8 cellular contexts compared by ENCODE assay signal in genomic region chr18:48974304-48975220, GRCh38. TPM values are rescaled to one million over a fixed set of nuclear protein-coding genes. Genes with fewer than 3 reads are reported as not detected.
A peak's percentile ranks its signal among the peaks of the same experiment; 100 is the strongest.
DNase-seq lines count a peak whose midpoint lies in the region; ATAC-seq and TF ChIP-seq lines count a peak whose summit lies in the region.

No MANE protein-coding gene starts in this region.

- TF ChIP-seq POLR2A in lower leg skin (IDR thresholded peaks at IDR 0.05), result no peak

- no peaks in the 10 kb centered on the region for H3K9me3 Mint-ChIP-seq in activated CD4-positive, alpha-beta T cell treated with anti-CD3 and anti-CD28 coated beads, Interleukin-2, amount 10 ng/mL, durations not matched to agents 24 days and 14 days
- H3K9me3 Mint-ChIP-seq in brain, result peaks cover 0 to 5% (median 0%) of the 10 kb centered on the region in 5 experiments

- H3K27me3 ChIP-seq in left lung (peaks cover 0 to 32% of the 10 kb centered on the region in 2 donors), tibial artery (no peaks in the 10 kb centered on the region)

- peak overlapping the region; percentile 51 for H3K4me3 Mint-ChIP-seq in activated CD4-positive, alpha-beta T cell treated with anti-CD3 and anti-CD28 coated beads, Interleukin-2, amount 10 ng/mL, durations not matched to agents 24 days and 14 days
- peak overlapping the region; percentile 76 to 86 (median 83) for H3K4me3 Mint-ChIP-seq in brain

- TF ChIP-seq CTCF in brain (conservative IDR thresholded peaks at IDR 0.05), result no peak
- no peak for TF ChIP-seq CTCF in left lung (IDR thresholded peaks at IDR 0.05)
- no peak for TF ChIP-seq CTCF in tibial artery (IDR thresholded peaks at IDR 0.05)
- no peak for TF ChIP-seq CTCF in lower leg skin (IDR thresholded peaks at IDR 0.05)

- peaks cover 11% of the 10 kb centered on the region for H3K4me1 Mint-ChIP-seq in activated CD4-positive, alpha-beta T cell treated with anti-CD3 and anti-CD28 coated beads, Interleukin-2, amount 10 ng/mL, durations not matched to agents 24 days and 14 days
- H3K4me1 Mint-ChIP-seq in brain, result peaks cover 29% of the 10 kb centered on the region

- peak overlapping the region; percentile 7 for H3K27ac Mint-ChIP-seq in activated CD4-positive, alpha-beta T cell treated with anti-CD3 and anti-CD28 coated beads, Interleukin-2, amount 10 ng/mL, durations not matched to agents 24 days and 14 days
- peak overlapping the region; percentile 32 to 90 (median 89) for H3K27ac Mint-ChIP-seq in brain

- peaks cover 54% of the 10 kb centered on the region for H3K27me3 Mint-ChIP-seq in activated CD4-positive, alpha-beta T cell treated with anti-CD3 and anti-CD28 coated beads, Interleukin-2, amount 10 ng/mL, durations not matched to agents 24 days and 14 days
- peaks cover 25% of the 10 kb centered on the region for H3K27me3 Mint-ChIP-seq in brain

- no peaks in the 10 kb centered on the region for H3K36me3 Mint-ChIP-seq in activated CD4-positive, alpha-beta T cell treated with anti-CD3 and anti-CD28 coated beads, Interleukin-2, amount 10 ng/mL, durations not matched to agents 24 days and 14 days (ENCODE audit: low read depth)
- H3K36me3 Mint-ChIP-seq in brain, result no peaks in the 10 kb centered on the region

- intact Hi-C loops in activated CD4-positive, alpha-beta T cell treated with anti-CD3 and anti-CD28 coated beads, Interleukin-2, amount 10 ng/mL, durations not matched to agents 24 days and 14 days (cut with micrococcal nuclease), result loop anchor here (2.0 to 5.0 kb wide), 2 partner anchors 22 to 197 kb away; no protein-coding TSS in a partner anchor
- intact Hi-C loops in left lung (cut with DNase I), result no loop called here
- intact Hi-C loops in tibial artery (cut with DNase I; ENCODE audit: low total_unique reads), result no loop called here
- intact Hi-C loops in lower leg skin (cut with DNase I; ENCODE audit: low total_unique reads), result no loop called here

- no peaks in the 10 kb centered on the region for H3K9me3 ChIP-seq in left lung
- H3K9me3 ChIP-seq in tibial artery, result no peaks in the 10 kb centered on the region

- 67 to 77% methylated on average over 31 of the region's 31 CpGs for WGBS in lower leg skin, 2 donors

- ATAC-seq in left lung (no peak), HG02571 (IDR thresholded peaks at IDR 0.05; ENCODE audit: unreplicated experiment) (no peak)

- H3K27ac ChIP-seq in left lung, result peak overlapping the region; percentile 76
- H3K27ac ChIP-seq in tibial artery, result peak overlapping the region; percentile 85 to 91

- H3K4me1 ChIP-seq in left lung (peaks cover 0 to 20% of the 10 kb centered on the region in 2 donors), tibial artery (peaks cover 0 to 13% (median 9%) of the 10 kb centered on the region in 4 donors)

- H3K4me3 ChIP-seq in left lung (peak overlapping the region; percentile 43 to 50), tibial artery (peak overlapping the region; percentile 67 to 71), lower leg skin (ENCODE audit: low read depth, poor library complexity, severe bottlenecking) (no peak overlapping the region)

- H3K36me3 ChIP-seq in left lung (no peaks in the 10 kb centered on the region), tibial artery (no peaks in the 10 kb centered on the region)

- DNase-seq in activated CD4-positive, alpha-beta T cell treated with anti-CD3 and anti-CD28 coated beads, Interleukin-2, amount 10 ng/mL, durations not matched to agents 24 days and 14 days, result no peak
- DNase-seq in activated CD4-positive, alpha-beta T cell treated with anti-CD3 and anti-CD28 coated beads, Interleukin-2, amount 50 U/mL, for 48 hours, result no peak
- DNase-seq in left lung, result no peak
- DNase-seq in tibial artery, result no peak
- DNase-seq in lower leg skin (ENCODE audit: low spot score in 2 of 2), result no peak
- DNase-seq in OCI-M2 (lab: John Stamatoyannopoulos, UW; ENCODE audit: unreplicated experiment), result no peak

RNA-seq across cellular contexts. Expression of gene SMAD7, which starts 23.8 kb away (rescaled TPM):
- total RNA-seq in activated CD4-positive, alpha-beta T cell treated with anti-CD3 and anti-CD28 coated beads, Interleukin-2, amount 10 ng/mL, durations not matched to agents 24 days and 14 days, result 21.8 and 22.4 TPM in 2 replicates
- polyA plus RNA-seq in brain (ENCODE audit: insufficient read depth, low read depth, low replicate concordance), result 8.0 TPM
- total RNA-seq in left lung (10 to 100 TPM; 43.3 to 46.3 TPM), lower leg skin (10 to 100 TPM; 19.6 to 23.9 (median 20.7) TPM)
